In the genomic region with DNA sequence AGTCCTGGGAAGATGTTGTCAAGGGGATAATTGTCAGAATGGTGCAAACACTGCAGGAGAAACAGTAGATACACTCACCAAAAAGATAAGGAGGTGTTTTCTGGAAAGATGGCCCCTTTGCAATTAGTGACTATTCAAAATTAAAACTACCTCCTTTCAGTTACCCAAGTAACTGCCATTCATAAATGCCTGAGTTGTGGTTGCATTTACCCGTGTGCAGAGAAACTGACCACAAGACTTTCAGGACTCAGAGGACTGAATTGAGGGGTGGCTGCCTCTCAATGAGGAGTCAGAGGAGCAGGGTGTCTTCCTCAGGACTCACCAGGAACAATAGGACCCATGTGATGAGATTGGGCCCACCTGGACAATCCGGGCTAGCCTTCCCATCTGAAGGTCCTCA, we compare ENCODE assay signal across 18 cellular contexts. TPM values are rescaled to one million over a fixed set of nuclear protein-coding genes. Genes with fewer than 3 reads are reported as not detected.
DNase-seq lines count a peak whose midpoint lies in the region; ATAC-seq and TF ChIP-seq lines count a peak whose summit lies in the region.
"Had no signal": no experiment of that assay in that cellular context is flagged by ENCODE, and none has a peak within 500 bp of the region (broad histone marks: within the 10 kb centered on the region; RNA-seq: fewer than 3 reads in every experiment).

No MANE protein-coding gene starts in this region.

- H3K36me3 Mint-ChIP-seq in activated CD4-positive, alpha-beta T cell treated with anti-CD3 and anti-CD28 coated beads, Interleukin-2, amount 10 ng/mL, durations not matched to agents 24 days and 14 days (ENCODE audit: low read depth) = no peaks in the 10 kb centered on the region
- H3K36me3 Mint-ChIP-seq: activated naive CD4-positive, alpha-beta T cell treated with anti-CD3 and anti-CD28 coated beads, Interleukin-2, amount 10 ng/mL, durations not matched to agents 7 days and 5 days had no signal

- TF ChIP-seq POLR2A in prostate gland (IDR thresholded peaks at IDR 0.05) = no peak

- no peaks in the 10 kb centered on the region for H3K9me3 Mint-ChIP-seq in activated CD4-positive, alpha-beta T cell treated with anti-CD3 and anti-CD28 coated beads, Interleukin-2, amount 10 ng/mL, durations not matched to agents 24 days and 14 days
- H3K9me3 Mint-ChIP-seq: activated naive CD4-positive, alpha-beta T cell treated with anti-CD3 and anti-CD28 coated beads, Interleukin-2, amount 10 ng/mL, durations not matched to agents 7 days and 5 days had no signal

- H3K36me3 ChIP-seq in brain microvascular endothelial cell (replicated peaks) (no peaks in the 10 kb centered on the region), prostate gland (no peaks in the 10 kb centered on the region), upper lobe of right lung (no peaks in the 10 kb centered on the region)

- peak; percentile 54 for ATAC-seq in GM18519 (IDR thresholded peaks at IDR 0.05; ENCODE audit: low FRiP score, unreplicated experiment)
- peak; percentile 90 for ATAC-seq in GM19463 (IDR thresholded peaks at IDR 0.05; ENCODE audit: unreplicated experiment)
- peak; percentile 81 for ATAC-seq in HG02870 (IDR thresholded peaks at IDR 0.05; ENCODE audit: unreplicated experiment)
- peak; percentile 79 for ATAC-seq in HG03460 (IDR thresholded peaks at IDR 0.05; ENCODE audit: unreplicated experiment)
- no peak for ATAC-seq in upper lobe of right lung
- ATAC-seq: Panc1 had no signal

- no peak for TF ChIP-seq CTCF in brain microvascular endothelial cell (IDR thresholded peaks at IDR 0.05; ENCODE audit: low read depth, low read length, missing control alignments)
- no peak for TF ChIP-seq CTCF in prostate gland (IDR thresholded peaks at IDR 0.05)
- no peak for TF ChIP-seq CTCF in upper lobe of right lung (IDR thresholded peaks at IDR 0.05)

- H3K4me1 ChIP-seq in prostate gland (replicated peaks) = no peaks in the 10 kb centered on the region
- H3K4me1 ChIP-seq in upper lobe of right lung = no peaks in the 10 kb centered on the region

- H3K9me3 ChIP-seq in prostate gland = no peaks in the 10 kb centered on the region
- H3K9me3 ChIP-seq in upper lobe of right lung = no peaks in the 10 kb centered on the region

- peaks cover 4% of the 10 kb centered on the region for H3K4me1 Mint-ChIP-seq in activated CD4-positive, alpha-beta T cell treated with anti-CD3 and anti-CD28 coated beads, Interleukin-2, amount 10 ng/mL, durations not matched to agents 24 days and 14 days

- 94% methylated on average over 2 of the region's 2 CpGs for WGBS in prostate gland

- H3K4me3 ChIP-seq in brain microvascular endothelial cell (ENCODE audit: low read depth, low read length) = no peak overlapping the region
- no peak overlapping the region for H3K4me3 ChIP-seq in prostate gland
- no peak overlapping the region for H3K4me3 ChIP-seq in upper lobe of right lung

- in situ Hi-C loops in brain microvascular endothelial cell (cut with HindIII; ENCODE audit: low pct_ligation_motif_present, low sequenced_read_pairs) = no loop called here

- H3K4me3 Mint-ChIP-seq in activated CD4-positive, alpha-beta T cell treated with anti-CD3 and anti-CD28 coated beads, Interleukin-2, amount 10 ng/mL, durations not matched to agents 24 days and 14 days = no peak overlapping the region
- H3K4me3 Mint-ChIP-seq: activated naive CD4-positive, alpha-beta T cell treated with anti-CD3 and anti-CD28 coated beads, Interleukin-2, amount 10 ng/mL, durations not matched to agents 7 days and 5 days had no signal

- H3K27ac ChIP-seq in brain microvascular endothelial cell (no peak overlapping the region), prostate gland (no peak overlapping the region), upper lobe of right lung (no peak overlapping the region)
- H3K27ac ChIP-seq: parathyroid adenoma had no signal

- intact Hi-C loops in prostate gland (cut with DNase I) = no loop called here
- intact Hi-C loops in upper lobe of right lung (cut with DNase I) = no loop called here
- intact Hi-C loops in activated CD4-positive, alpha-beta T cell treated with anti-CD3 and anti-CD28 coated beads, Interleukin-2, amount 10 ng/mL, durations not matched to agents 24 days and 14 days (cut with micrococcal nuclease) = no loop called here

- H3K27ac Mint-ChIP-seq in activated CD4-positive, alpha-beta T cell treated with anti-CD3 and anti-CD28 coated beads, Interleukin-2, amount 10 ng/mL, durations not matched to agents 24 days and 14 days = no peak overlapping the region
- H3K27ac Mint-ChIP-seq: activated naive CD4-positive, alpha-beta T cell treated with anti-CD3 and anti-CD28 coated beads, Interleukin-2, amount 10 ng/mL, durations not matched to agents 7 days and 5 days had no signal

- H3K27me3 Mint-ChIP-seq in activated CD4-positive, alpha-beta T cell treated with anti-CD3 and anti-CD28 coated beads, Interleukin-2, amount 10 ng/mL, durations not matched to agents 24 days and 14 days = peaks cover 9% of the 10 kb centered on the region

- H3K27me3 ChIP-seq in brain microvascular endothelial cell (replicated peaks) (no peaks in the 10 kb centered on the region), prostate gland (replicated peaks; ENCODE audit: insufficient read depth) (no peaks in the 10 kb centered on the region), upper lobe of right lung (no peaks in the 10 kb centered on the region)

- no peak for DNase-seq in brain microvascular endothelial cell
- no peak for DNase-seq in prostate gland (ENCODE audit: low spot score)
- no peak for DNase-seq in upper lobe of right lung
- DNase-seq in activated CD4-positive, alpha-beta T cell treated with anti-CD3 and anti-CD28 coated beads, Interleukin-2, amount 10 ng/mL, durations not matched to agents 24 days and 14 days = no peak
- DNase-seq: activated naive CD4-positive, alpha-beta T cell treated with anti-CD3 and anti-CD28 coated beads, Interleukin-2, amount 10 ng/mL, durations not matched to agents 7 days and 5 days; HCEC 1CT; hippocampal formation; NCI-H187; NCI-H524 treated with DMSO at 0.1 percent for 48 hours had no signal

RNA-seq across cellular contexts. Expression of a gene that starts 39.0 kb away (rescaled TPM):
- total RNA-seq in prostate gland = under 1 TPM; 0.09 to 0.34 TPM
- not detected for total RNA-seq in upper lobe of right lung
- total RNA-seq in activated CD4-positive, alpha-beta T cell treated with anti-CD3 and anti-CD28 coated beads, Interleukin-2, amount 10 ng/mL, durations not matched to agents 24 days and 14 days = not detected in 2 replicates
- total RNA-seq: fibroblast of lung, LHCN-M2, mucosa of gallbladder had no signal

RNA-seq across cellular contexts. Expression of a gene that starts 44.4 kb away (rescaled TPM):
- total RNA-seq in prostate gland = 10 to 100 TPM; 55.6 to 89.2 TPM
- 101 TPM for total RNA-seq in upper lobe of right lung
- total RNA-seq in activated CD4-positive, alpha-beta T cell treated with anti-CD3 and anti-CD28 coated beads, Interleukin-2, amount 10 ng/mL, durations not matched to agents 24 days and 14 days = 65.2 and 67.1 TPM in 2 replicates

RNA-seq across cellular contexts. Expression of a gene that starts 48.0 kb away (rescaled TPM):
- 10 to 100 TPM; 19.1 to 27.2 TPM for total RNA-seq in prostate gland
- total RNA-seq in upper lobe of right lung = 14.4 TPM
- total RNA-seq in activated CD4-positive, alpha-beta T cell treated with anti-CD3 and anti-CD28 coated beads, Interleukin-2, amount 10 ng/mL, durations not matched to agents 24 days and 14 days = 10.2 TPM in 2 replicates
